Comparison of ENCODE assay signal across 9 cellular contexts in genomic region chr3:138915503-138916498, GRCh38. TPM values are rescaled to one million over a fixed set of nuclear protein-coding genes. Genes with fewer than 3 reads are reported as not detected.
DNase-seq lines count a peak whose midpoint lies in the region; ATAC-seq and TF ChIP-seq lines count a peak whose summit lies in the region.
"Had no signal": no experiment of that assay in that cellular context is flagged by ENCODE, and none has a peak within 500 bp of the region (broad histone marks: within the 10 kb centered on the region; RNA-seq: fewer than 3 reads in every experiment).

No MANE protein-coding gene starts in this region.

- CTCF ChIA-PET in activated CD4-positive, alpha-beta T cell treated with anti-CD3 and anti-CD28 coated beads for 36 hours (lab: Charles Lee) = interaction anchor here (0.5 to 10.2 kb wide), 91 partner anchors 8 to 850 kb away, joined by 3 to 212 read pairs (median 5); partner anchors contain the start of genes CEP70, ESYT3 and FAIM

- intact Hi-C loops in activated CD4-positive, alpha-beta T cell treated with anti-CD3 and anti-CD28 coated beads for 36 hours (cut with DNase I, micrococcal nuclease) = loop anchor here (1.0 to 5.0 kb wide), 8 partner anchors 82 to 848 kb away; partner anchors contain the start of genes CEP70 (in 2 of the 2) and PIK3CB (in 1 of the 2)

- H3K4me3 ChIP-seq in choroid plexus epithelial cell (ENCODE audit: low read depth, low read length) = peak overlapping the region; percentile 92

- no peaks in the 10 kb centered on the region for H3K36me3 Mint-ChIP-seq in activated CD4-positive, alpha-beta T cell treated with anti-CD3 and anti-CD28 coated beads for 36 hours (ENCODE audit: low read depth)

- peak; percentile 82 for ATAC-seq in GM19035 (IDR thresholded peaks at IDR 0.05; ENCODE audit: unreplicated experiment)
- ATAC-seq in HG03354 (IDR thresholded peaks at IDR 0.05; ENCODE audit: poor library complexity, severe bottlenecking, unreplicated experiment) = peak; percentile 91
- peak; percentile 89 for ATAC-seq in activated CD4-positive, alpha-beta T cell treated with anti-CD3 and anti-CD28 coated beads for 36 hours

- peak overlapping the region; percentile 88 for H3K27ac ChIP-seq in layer of hippocampus (ENCODE audit: low read depth, low read length)

- no peaks in the 10 kb centered on the region for H3K9me3 Mint-ChIP-seq in activated CD4-positive, alpha-beta T cell treated with anti-CD3 and anti-CD28 coated beads for 36 hours (ENCODE audit: low read depth)

- H3K4me3 Mint-ChIP-seq in activated CD4-positive, alpha-beta T cell treated with anti-CD3 and anti-CD28 coated beads for 36 hours = peak overlapping the region; percentile 76

- TF ChIP-seq CTCF in choroid plexus epithelial cell (conservative IDR thresholded peaks at IDR 0.05; ENCODE audit: low read depth, low read length) = peak; percentile 75

- H3K27me3 Mint-ChIP-seq in activated CD4-positive, alpha-beta T cell treated with anti-CD3 and anti-CD28 coated beads for 36 hours = peaks cover 2% of the 10 kb centered on the region

- POLR2A ChIA-PET in activated CD4-positive, alpha-beta T cell treated with anti-CD3 and anti-CD28 coated beads for 36 hours (lab: Charles Lee) = interaction anchor here (0.6 to 0.8 kb wide), 4 partner anchors 58 to 322 kb away, joined by 3 to 7 read pairs (median 5); partner anchors contain the start of gene CEP70

- no peaks in the 10 kb centered on the region for H3K27me3 ChIP-seq in layer of hippocampus (ENCODE audit: control insufficient read depth, insufficient read depth, low read length)

- DNase-seq in AML-193 (lab: John Stamatoyannopoulos, UW) (peak; percentile 88 to 95), NCI-H446 treated with DMSO at 0.1 percent for 48 hours (lab: John Stamatoyannopoulos, UW) (peak; percentile 82), choroid plexus epithelial cell (ENCODE audit: low read depth) (peak; percentile 93)
- peak; percentile 93 for DNase-seq in activated CD4-positive, alpha-beta T cell treated with anti-CD3 and anti-CD28 coated beads for 36 hours
- DNase-seq in stimulated activated CD4-positive, alpha-beta T cell treated with anti-CD3 and anti-CD28 coated beads, Interleukin-1b, Interleukin-23, amount 100 ng/mL, for 24 hours (ENCODE audit: low read depth in 4 of 4, low spot score in 1 of 4) = peak; percentile 61 to 74 (median 71)

- H3K27ac Mint-ChIP-seq in activated CD4-positive, alpha-beta T cell treated with anti-CD3 and anti-CD28 coated beads for 36 hours = peak overlapping the region; percentile 73

- peaks cover 5% of the 10 kb centered on the region for H3K4me1 Mint-ChIP-seq in activated CD4-positive, alpha-beta T cell treated with anti-CD3 and anti-CD28 coated beads for 36 hours

RNA-seq across cellular contexts. Expression of gene FOXL2, which starts 31.1 kb away (rescaled TPM):
- not detected for total RNA-seq in activated CD4-positive, alpha-beta T cell treated with anti-CD3 and anti-CD28 coated beads for 36 hours
- total RNA-seq: T-helper 2 cell treated with Interferon-gamma antibody and Interleukin-4, amounts not matched to agents 100 ng/mL and 5 ng/mL, for 36 hours had no signal

RNA-seq across cellular contexts. Expression of gene FOXL2NB, which starts 31.2 kb away (rescaled TPM):
- total RNA-seq in activated CD4-positive, alpha-beta T cell treated with anti-CD3 and anti-CD28 coated beads for 36 hours = not detected
- total RNA-seq: T-helper 2 cell treated with Interferon-gamma antibody and Interleukin-4, amounts not matched to agents 100 ng/mL and 5 ng/mL, for 36 hours had no signal

Comparison
In these comparisons a context has a peak if more than half of its experiments do, and no peak if none do; other contexts are left out.
1. Peak in every context shown above with its lines: DNase-seq, ATAC-seq, H3K4me3 ChIP-seq and H3K27ac ChIP-seq.